In genomic region chr4:75742451-75742850, GRCh38 we compare ENCODE assay signal across 18 cellular contexts. TPM values are rescaled to one million over a fixed set of nuclear protein-coding genes. Genes with fewer than 3 reads are reported as not detected.
DNase-seq lines count a peak whose midpoint lies in the region; ATAC-seq and TF ChIP-seq lines count a peak whose summit lies in the region.
"Had no signal": no experiment of that assay in that cellular context is flagged by ENCODE, and none has a peak within 500 bp of the region (broad histone marks: within the 10 kb centered on the region; RNA-seq: fewer than 3 reads in every experiment).

No MANE protein-coding gene starts in this region.

- peaks cover 10% of the 10 kb centered on the region for H3K4me1 Mint-ChIP-seq in mesothelial cell of epicardium

- H3K4me3 ChIP-seq in SK-N-MC = no peak overlapping the region
- H3K4me3 ChIP-seq in gastrocnemius medialis = no peak overlapping the region
- H3K4me3 ChIP-seq in mucosa of descending colon = no peak overlapping the region
- H3K4me3 ChIP-seq: A549; BLaER1 treated with 17β-estradiol and CSF1 and Interleukin-3, amounts not matched to agents 10 nM and 100 nM; GM12878 had no signal

- H3K27me3 ChIP-seq in gastrocnemius medialis = no peaks in the 10 kb centered on the region
- H3K27me3 ChIP-seq: BLaER1 treated with 17β-estradiol and CSF1 and Interleukin-3, amounts not matched to agents 10 nM and 100 nM had no signal

- H3K27ac ChIP-seq in SK-N-MC = 0 out of 2 replicates have a peak overlapping the region, but pooled peaks have one; percentile 7
- H3K27ac ChIP-seq in gastrocnemius medialis = peak overlapping the region; percentile 84 to 92 (median 86)
- H3K27ac ChIP-seq: 22Rv1; A549; BLaER1 treated with 17β-estradiol and CSF1 and Interleukin-3, amounts not matched to agents 10 nM and 100 nM; C4-2B had no signal

- H3K27me3 Mint-ChIP-seq in mesothelial cell of epicardium (ENCODE audit: low read depth) = no peaks in the 10 kb centered on the region
- H3K27me3 Mint-ChIP-seq: B cell; CD4-positive, alpha-beta T cell had no signal

- intact Hi-C loops in gastrocnemius medialis (cut with DNase I; ENCODE audit: low total_unique reads) (loop anchor here (10.0 kb wide), 1 partner anchor 562 kb away; the partner anchor contains the start of gene STBD1), mucosa of descending colon (cut with DNase I, micrococcal nuclease) (no loop called here)

- H3K9ac ChIP-seq in SK-N-MC (ENCODE audit: insufficient read length) = no peak overlapping the region
- H3K9ac ChIP-seq: BLaER1 treated with 17β-estradiol and CSF1 and Interleukin-3, amounts not matched to agents 10 nM and 100 nM had no signal

- H3K36me3 ChIP-seq in SK-N-MC (ENCODE audit: insufficient read depth, low read length) (no peaks in the 10 kb centered on the region), gastrocnemius medialis (no peaks in the 10 kb centered on the region), mucosa of descending colon (ENCODE audit: low read depth) (no peaks in the 10 kb centered on the region)

- in situ Hi-C loops in gastrocnemius medialis (cut with MboI; ENCODE audit: low sequenced_read_pairs in 4 of 4) = no loop called here

- H3K9me3 ChIP-seq in SK-N-MC (ENCODE audit: low read depth, low read length) (no peaks in the 10 kb centered on the region), gastrocnemius medialis (no peaks in the 10 kb centered on the region), mucosa of descending colon (no peaks in the 10 kb centered on the region)
- H3K9me3 ChIP-seq: A549, Caco-2 had no signal

- ATAC-seq in gastrocnemius medialis (no peak), mucosa of descending colon (no peak)
- ATAC-seq: A549; CD8-positive, alpha-beta T cell; GM12878 had no signal

- H3K9me3 Mint-ChIP-seq in mesothelial cell of epicardium = no peaks in the 10 kb centered on the region
- H3K9me3 Mint-ChIP-seq: CD4-positive, alpha-beta T cell; CD8-positive, alpha-beta T cell had no signal

- H3K4me1 ChIP-seq in gastrocnemius medialis = peaks cover 38 to 59% of the 10 kb centered on the region in 2 donors
- peaks cover 5% of the 10 kb centered on the region for H3K4me1 ChIP-seq in mucosa of descending colon (ENCODE audit: low read depth)

- H3K36me3 Mint-ChIP-seq in mesothelial cell of epicardium = peaks cover 7% of the 10 kb centered on the region

- DNase-seq in SK-N-MC (ENCODE audit: low read depth, low spot score) = no peak
- DNase-seq in mesothelial cell of epicardium (ENCODE audit: low spot score in 2 of 2, unreplicated experiment in 2 of 2) = no peak
- DNase-seq in gastrocnemius medialis = no peak
- DNase-seq in mucosa of descending colon = no peak
- DNase-seq in NCI-H2029 (lab: John Stamatoyannopoulos, UW) = no peak
- no peak for DNase-seq in activated naive CD4-positive, alpha-beta T cell (lab: John Stamatoyannopoulos, UW)
- DNase-seq: AML-193; Caco-2; Calu3; CD4-positive, alpha-beta T cell; CD8-positive, alpha-beta T cell; DMS79 treated with DMSO at 0.1 percent for 48 hours had no signal

- no peak for TF ChIP-seq POLR2A in gastrocnemius medialis (IDR thresholded peaks at IDR 0.05)

- TF ChIP-seq CTCF in mesothelial cell of epicardium (IDR thresholded peaks at IDR 0.05; ENCODE audit: unreplicated experiment) = no peak
- TF ChIP-seq CTCF in gastrocnemius medialis (IDR thresholded peaks at IDR 0.05 in 4 of 5, conservative IDR thresholded peaks at IDR 0.05 in 1 of 5) = no peak
- no peak for TF ChIP-seq CTCF in mucosa of descending colon (IDR thresholded peaks at IDR 0.05)

- no peak overlapping the region for H3K4me3 Mint-ChIP-seq in mesothelial cell of epicardium
- H3K4me3 Mint-ChIP-seq: B cell; CD4-positive, alpha-beta T cell; CD8-positive, alpha-beta T cell had no signal

- H3K27ac Mint-ChIP-seq in mesothelial cell of epicardium = peak overlapping the region; percentile 53
- H3K27ac Mint-ChIP-seq: B cell; CD4-positive, alpha-beta T cell; CD8-positive, alpha-beta T cell had no signal

RNA-seq across cellular contexts. Expression of gene USO1, which starts 18.1 kb away (rescaled TPM):
- total RNA-seq in mesothelial cell of epicardium (52.8 to 53.3 TPM (median 53.1 TPM) in 3 replicates), gastrocnemius medialis (100 to 1,000 TPM; 213 to 328 (median 254) TPM), mucosa of descending colon (10 to 100 TPM; 44.3 to 65.8 (median 55.9) TPM)
